8 cellular contexts compared by ENCODE assay signal in genomic region chr9:17802249-17802857, GRCh38.
DNase-seq lines count a peak whose midpoint lies in the region; ATAC-seq, FAIRE-seq and TF ChIP-seq lines count a peak whose summit lies in the region.
"Had no signal": no experiment of that assay in that cellular context is flagged by ENCODE, and none has a peak within 500 bp of the region (broad histone marks: within the 10 kb centered on the region; RNA-seq: fewer than 3 reads in every experiment).

No MANE protein-coding gene starts in this region.

- H3K4me1 Mint-ChIP-seq in Calu3 (ENCODE audit: low read depth, unreplicated experiment), result no peaks in the 10 kb centered on the region

- H3K18ac ChIP-seq in mesendoderm (ENCODE audit: low read length), result no peak overlapping the region

- H3K4me1 ChIP-seq in mammary epithelial cell (ENCODE audit: insufficient read depth, low read length), result no peaks in the 10 kb centered on the region
- peaks cover 8% of the 10 kb centered on the region for H3K4me1 ChIP-seq in mesendoderm (ENCODE audit: control insufficient read depth, low read depth, low read length)

- DNase-seq in GM06990 (ENCODE audit: extremely low read depth, insufficient read length), result no peak
- DNase-seq in LoVo (ENCODE audit: low spot score), result peak; percentile 17
- DNase-seq in mammary epithelial cell, result no peak
- DNase-seq in mesendoderm, result peak; percentile 10
- no peak for DNase-seq in Calu3
- DNase-seq in RCC 7860 (ENCODE audit: low spot score), result no peak
- DNase-seq: SHP77 treated with DMSO at 0.1 percent for 48 hours had no signal

- no peak overlapping the region for H2BK120ac ChIP-seq in mesendoderm (ENCODE audit: low read depth, low read length)

- no peak overlapping the region for H3K23ac ChIP-seq in mesendoderm (ENCODE audit: low read length)

- H3K4ac ChIP-seq in mesendoderm (ENCODE audit: low read depth, low read length), result no peak overlapping the region

- in situ Hi-C loops in mammary epithelial cell (cut with MboI; ENCODE audit: low sequenced_read_pairs in 2 of 2), result loop anchor here (10.0 to 25.0 kb wide), 3 partner anchors 265 to 1235 kb away; partner anchors contain the start of genes RRAGA (in 2 of the 2) and SAXO1 (in 2 of the 2)

- H3K4me2 ChIP-seq in mammary epithelial cell (ENCODE audit: insufficient read depth, low read depth, low read length), result no peak overlapping the region
- H3K4me2 ChIP-seq in mesendoderm (ENCODE audit: low read length), result no peak overlapping the region

- no peak overlapping the region for H4K5ac ChIP-seq in mesendoderm (ENCODE audit: low read length)

- dilution Hi-C loops in mammary epithelial cell (cut with HindIII; ENCODE audit: low sequenced_read_pairs), result no loop called here

- 33% methylated on average over 3 of the region's 3 CpGs for WGBS in mammary epithelial cell (ENCODE audit: low coverage, missing lambda C conversion rate)
- no CpG with 5 or more reads among the region's 3 CpGs for WGBS in mesendoderm (ENCODE audit: extremely low coverage, insufficient coverage, low lambda C conversion rate)

- no peak overlapping the region for H2BK5ac ChIP-seq in mesendoderm (ENCODE audit: low read length)

- no peak overlapping the region for H3K4me3 ChIP-seq in GM06990 (replicated peaks; ENCODE audit: low read depth, low read length)
- H3K4me3 ChIP-seq in mammary epithelial cell (replicated peaks in 1 of 3; ENCODE audit: insufficient read depth in 1 of 3, low read depth in 2 of 3, low read length in 3 of 3), result no peak overlapping the region
- H3K4me3 ChIP-seq in mesendoderm (ENCODE audit: low read length), result no peak overlapping the region

- H3K36me3 ChIP-seq in GM06990 (ENCODE audit: control insufficient read depth, insufficient read depth, low read length), result no peaks in the 10 kb centered on the region
- no peaks in the 10 kb centered on the region for H3K36me3 ChIP-seq in mammary epithelial cell (ENCODE audit: insufficient read depth, low read length)
- no peaks in the 10 kb centered on the region for H3K36me3 ChIP-seq in mesendoderm (ENCODE audit: control insufficient read depth, insufficient read depth, low read length)

- intact Hi-C loops in mammary epithelial cell (cut with micrococcal nuclease), result loop anchor here (2.0 kb wide), 1 partner anchor 272 kb away; no protein-coding TSS in a partner anchor
- intact Hi-C loops in Calu3 (cut with micrococcal nuclease; ENCODE audit: unreplicated experiment), result loop anchor here (1.0 kb wide), 1 partner anchor 271 kb away; no protein-coding TSS in a partner anchor

- H3K79me1 ChIP-seq in mesendoderm (ENCODE audit: low read length), result no peaks in the 10 kb centered on the region

- no peak overlapping the region for H4K8ac ChIP-seq in mesendoderm (ENCODE audit: low read depth, low read length)

- H3K27ac Mint-ChIP-seq in Calu3 (ENCODE audit: unreplicated experiment), result no peak overlapping the region

- H2AK5ac ChIP-seq in mesendoderm (ENCODE audit: low read length), result no peak overlapping the region

- no peak for ATAC-seq in GM21576 (IDR thresholded peaks at IDR 0.05; ENCODE audit: unreplicated experiment)

- H3K27me3 Mint-ChIP-seq in Calu3 (ENCODE audit: unreplicated experiment), result peaks cover 13% of the 10 kb centered on the region

- H3K9ac ChIP-seq in mammary epithelial cell (ENCODE audit: insufficient read depth, low read length) (no peak overlapping the region), mesendoderm (ENCODE audit: low read length) (no peak overlapping the region)

- H3K4me3 Mint-ChIP-seq in Calu3 (ENCODE audit: low read depth, unreplicated experiment), result no peak overlapping the region

- H3K27me3 ChIP-seq in GM06990 (replicated peaks; ENCODE audit: control insufficient read depth, insufficient read depth, low read length) (no peaks in the 10 kb centered on the region), mammary epithelial cell (ENCODE audit: insufficient read depth, low read length) (no peaks in the 10 kb centered on the region), mesendoderm (ENCODE audit: insufficient read depth, low read length, poor library complexity) (no peaks in the 10 kb centered on the region)

- no peak overlapping the region for H2AFZ ChIP-seq in mammary epithelial cell (ENCODE audit: low read depth, low read length)

- H3K79me2 ChIP-seq in mammary epithelial cell (ENCODE audit: insufficient read depth, low read length), result no peaks in the 10 kb centered on the region
- no peaks in the 10 kb centered on the region for H3K79me2 ChIP-seq in mesendoderm (ENCODE audit: control insufficient read depth, insufficient read depth, low read length)

- H3K36me3 Mint-ChIP-seq in Calu3 (ENCODE audit: insufficient read depth, unreplicated experiment), result no peaks in the 10 kb centered on the region

- BruUV-seq in mammary epithelial cell (replicated peaks; lab: Mats Ljungman, UMichigan), result no TSS peak
- BruUV-seq in Calu3 (replicated peaks; lab: Mats Ljungman, UMichigan), result no TSS peak

- FAIRE-seq in RCC 7860 (lab: Jason Lieb, UNC), result no peak

- peak; percentile 47 for TF ChIP-seq CTCF in GM06990 (IDR thresholded peaks at IDR 0.05; ENCODE audit: insufficient read depth, low read length, poor library complexity, severe bottlenecking)
- peak; percentile 47 to 56 for TF ChIP-seq CTCF in mammary epithelial cell (conservative IDR thresholded peaks at IDR 0.05 in 1 of 2, IDR thresholded peaks at IDR 0.05 in 1 of 2; ENCODE audit: extremely low read depth in 1 of 2, insufficient read depth in 1 of 2, low read depth in 1 of 2, low read length in 2 of 2)
- no peak for TF ChIP-seq CTCF in Calu3 (IDR thresholded peaks at IDR 0.05; ENCODE audit: unreplicated experiment)

- H3K9me3 ChIP-seq in mammary epithelial cell (replicated peaks; ENCODE audit: insufficient read depth, low read length), result no peaks in the 10 kb centered on the region

- no peak overlapping the region for H3K27ac ChIP-seq in mammary epithelial cell (ENCODE audit: insufficient read depth, low read depth, low read length)
- no peak overlapping the region for H3K27ac ChIP-seq in mesendoderm (ENCODE audit: low read depth, low read length)

- no peaks in the 10 kb centered on the region for H3K9me3 Mint-ChIP-seq in Calu3 (ENCODE audit: low read depth, unreplicated experiment)

- H3K56ac ChIP-seq in mesendoderm (ENCODE audit: low read length), result no peak overlapping the region

- CTCF ChIA-PET in mammary epithelial cell (lab: Charles Lee; ENCODE audit: low non-redundant PET), result no interaction called here
- CTCF ChIA-PET in Calu3 (lab: Charles Lee), result interaction anchor here (0.6 to 1.3 kb wide), 2 partner anchors 13 to 1216 kb away, joined by 4 to 5 read pairs; no protein-coding TSS in a partner anchor

- H2BK15ac ChIP-seq in mesendoderm (replicated peaks; ENCODE audit: low read depth), result no peak overlapping the region

- no peaks in the 10 kb centered on the region for H4K20me1 ChIP-seq in mammary epithelial cell (ENCODE audit: insufficient read depth, low read length)

Comparison
In these comparisons a context has a peak if more than half of its experiments do, and no peak if none do; other contexts are left out.
1. DNase-seq: peak in LoVo (single experiment) and mesendoderm (single experiment); none in GM06990 (single experiment), mammary epithelial cell (single experiment), Calu3 (single experiment) and RCC 7860 (single experiment).